Comparison of ENCODE assay signal across 7 cellular contexts in the genomic region with DNA sequence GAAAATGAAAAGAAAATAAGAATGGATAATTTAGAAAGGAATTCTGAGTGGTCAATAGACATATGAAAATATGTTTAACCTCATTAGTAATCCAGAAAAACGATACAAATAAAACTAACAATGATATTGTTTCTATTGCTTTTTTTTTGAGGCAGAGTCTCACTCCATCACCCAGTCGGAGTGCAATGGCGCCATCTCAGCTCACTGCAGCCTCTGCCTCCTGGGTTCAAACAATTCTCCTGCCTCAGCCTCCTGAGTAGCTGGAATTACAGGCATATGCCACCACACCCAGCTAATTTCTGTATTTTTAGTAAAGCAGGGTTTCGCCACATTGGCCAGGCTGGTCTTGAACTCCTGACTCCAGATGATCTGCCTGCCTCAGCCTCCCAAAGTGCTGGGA. TPM values are rescaled to one million over a fixed set of nuclear protein-coding genes. Genes with fewer than 3 reads are reported as not detected.
"Had no signal": no experiment of that assay in that cellular context is flagged by ENCODE, and none has a peak within 500 bp of the region (broad histone marks: within the 10 kb centered on the region; RNA-seq: fewer than 3 reads in every experiment).

No MANE protein-coding gene starts in this region.

RNA-seq across cellular contexts. Expression of gene MEIOC, which starts 21.9 kb away (rescaled TPM):
- total RNA-seq: activated naive CD8-positive, alpha-beta T cell treated with anti-CD3 and anti-CD28 coated beads, Interleukin-2, amount 10 ng/mL, durations not matched to agents 7 days and 5 days; ascending aorta; bronchial epithelial cell; cardiac septum; cerebellum; colonic mucosa; dermis microvascular lymphatic vessel endothelial cell had no signal
